In genomic region chr16:19179890-19180490, GRCh38 we compare ENCODE assay signal across 8 cellular contexts. TPM values are rescaled to one million over a fixed set of nuclear protein-coding genes. Genes with fewer than 3 reads are reported as not detected.
DNase-seq lines count a peak whose midpoint lies in the region; ATAC-seq and TF ChIP-seq lines count a peak whose summit lies in the region.

No MANE protein-coding gene starts in this region.

- TF ChIP-seq RAD21 in liver (IDR thresholded peaks at IDR 0.05), result peak; percentile 58 to 78

- CTCF ChIA-PET in RWPE1 (lab: Yijun Ruan, JAX), result interaction anchor here (0.6 to 1.5 kb wide), 5 partner anchors 9 to 92 kb away, joined by 3 to 11 read pairs (median 3); no protein-coding TSS in a partner anchor

- H3K27me3 Mint-ChIP-seq in CD14-positive monocyte (ENCODE audit: low read depth in 3 of 3), result peaks cover 0 to 5% (median 0%) of the 10 kb centered on the region in 3 donors
- H3K27me3 Mint-ChIP-seq in chondrocyte (ENCODE audit: low read depth), result peaks cover 10% of the 10 kb centered on the region

- H3K27me3 ChIP-seq in H7 (ENCODE audit: control insufficient read depth, insufficient read depth, low read length), result no peaks in the 10 kb centered on the region
- H3K27me3 ChIP-seq in liver (ENCODE audit: control insufficient read depth in 4 of 4, insufficient read depth in 4 of 4, low read length in 3 of 4), result no peaks in the 10 kb centered on the region

- DNase-seq in CD14-positive monocyte (ENCODE audit: low spot score), result peak; percentile 82
- peak; percentile 86 for DNase-seq in H7
- DNase-seq in RWPE1 (ENCODE audit: low spot score), result peak; percentile 66
- no peak for DNase-seq in chondrocyte (ENCODE audit: low spot score)
- peak; percentile 27 to 63 for DNase-seq in stimulated activated effector memory CD8-positive, alpha-beta T cell treated with anti-CD3 and anti-CD28 coated beads, Interleukin-12 subunit alpha, Interleukin-12 subunit beta, amount 100 ng/mL, for 72 hours (ENCODE audit: low spot score in 2 of 2)

- H3K36me3 Mint-ChIP-seq in CD14-positive monocyte (peaks cover 0 to 4% of the 10 kb centered on the region in 2 donors), chondrocyte (ENCODE audit: low read depth) (no peaks in the 10 kb centered on the region)
- H3K36me3 Mint-ChIP-seq in stimulated activated effector memory CD8-positive, alpha-beta T cell treated with anti-CD3 and anti-CD28 coated beads, Interleukin-12 subunit alpha, Interleukin-12 subunit beta, amount 100 ng/mL, for 72 hours, result no peaks in the 10 kb centered on the region

- H3K4me1 Mint-ChIP-seq in CD14-positive monocyte (peaks cover 54% of the 10 kb centered on the region), chondrocyte (ENCODE audit: low read depth) (no peaks in the 10 kb centered on the region)
- no peaks in the 10 kb centered on the region for H3K4me1 Mint-ChIP-seq in stimulated activated effector memory CD8-positive, alpha-beta T cell treated with anti-CD3 and anti-CD28 coated beads, Interleukin-12 subunit alpha, Interleukin-12 subunit beta, amount 100 ng/mL, for 72 hours

- H3K27ac ChIP-seq in RWPE1 (no peak overlapping the region), liver (ENCODE audit: low read depth in 1 of 2, low read length in 2 of 2) (no peak overlapping the region)

- WGBS in liver, result 67% methylated on average over 20 of the region's 20 CpGs

- H3K9me3 Mint-ChIP-seq in CD14-positive monocyte, result peaks cover 0 to 2% (median 0%) of the 10 kb centered on the region in 7 donors
- H3K9me3 Mint-ChIP-seq in chondrocyte (ENCODE audit: low read depth), result no peaks in the 10 kb centered on the region
- no peaks in the 10 kb centered on the region for H3K9me3 Mint-ChIP-seq in stimulated activated effector memory CD8-positive, alpha-beta T cell treated with anti-CD3 and anti-CD28 coated beads, Interleukin-12 subunit alpha, Interleukin-12 subunit beta, amount 100 ng/mL, for 72 hours

- intact Hi-C loops in CD14-positive monocyte (cut with micrococcal nuclease), result loop anchor here (5.0 kb wide), 2 partner anchors 42 to 93 kb away; no protein-coding TSS in a partner anchor

- no peak overlapping the region for H3K4me3 ChIP-seq in H7 (ENCODE audit: insufficient read depth, low read depth, low read length)
- H3K4me3 ChIP-seq in liver (ENCODE audit: low read depth in 1 of 3, low read length in 3 of 3), result no peak overlapping the region

- POLR2A ChIA-PET in RWPE1 (lab: Yijun Ruan, JAX; ENCODE audit: low non-redundant PET), result no interaction called here

- no peaks in the 10 kb centered on the region for H3K9me3 ChIP-seq in liver (ENCODE audit: control insufficient read depth in 4 of 4, low read length in 3 of 4)

- H3K27ac Mint-ChIP-seq in CD14-positive monocyte (peak overlapping the region; percentile 61 to 94 (median 89)), chondrocyte (ENCODE audit: unreplicated experiment) (no peak overlapping the region)
- H3K27ac Mint-ChIP-seq in stimulated activated effector memory CD8-positive, alpha-beta T cell treated with anti-CD3 and anti-CD28 coated beads, Interleukin-12 subunit alpha, Interleukin-12 subunit beta, amount 100 ng/mL, for 72 hours, result no peak overlapping the region

- H3K4me3 Mint-ChIP-seq in CD14-positive monocyte (no peak overlapping the region), chondrocyte (ENCODE audit: unreplicated experiment) (no peak overlapping the region)
- H3K4me3 Mint-ChIP-seq in stimulated activated effector memory CD8-positive, alpha-beta T cell treated with anti-CD3 and anti-CD28 coated beads, Interleukin-12 subunit alpha, Interleukin-12 subunit beta, amount 100 ng/mL, for 72 hours, result no peak overlapping the region

- ATAC-seq in stimulated activated effector memory CD8-positive, alpha-beta T cell treated with anti-CD3 and anti-CD28 coated beads, Interleukin-12 subunit alpha, Interleukin-12 subunit beta, amount 100 ng/mL, for 72 hours, result peak; percentile 64
- ATAC-seq in GM21528 (IDR thresholded peaks at IDR 0.05; ENCODE audit: low FRiP score, unreplicated experiment), result no peak
- ATAC-seq in GM19467 (IDR thresholded peaks at IDR 0.05; ENCODE audit: unreplicated experiment), result no peak

- peak; percentile 92 for TF ChIP-seq CTCF in CD14-positive monocyte (IDR thresholded peaks at IDR 0.05)
- TF ChIP-seq CTCF in RWPE1 (conservative IDR thresholded peaks at IDR 0.05; ENCODE audit: low read depth), result no peak; the same call in 1 of the 2 replicates
- peak; percentile 81 for TF ChIP-seq CTCF in chondrocyte (IDR thresholded peaks at IDR 0.05)
- peak; percentile 51 for TF ChIP-seq CTCF in liver (IDR thresholded peaks at IDR 0.05; ENCODE audit: low read depth, low read length, missing input control)

- H3K9ac ChIP-seq in liver (ENCODE audit: low read depth in 1 of 2, low read length in 2 of 2), result no peak overlapping the region

- H3K4me1 ChIP-seq in liver (ENCODE audit: control insufficient read depth in 4 of 4, insufficient read depth in 4 of 4, low read length in 3 of 4), result peaks cover 4 to 27% (median 6%) of the 10 kb centered on the region in 4 donors

- no peaks in the 10 kb centered on the region for H3K36me3 ChIP-seq in H7 (replicated peaks; ENCODE audit: control insufficient read depth, insufficient read depth, low read length)
- H3K36me3 ChIP-seq in liver (ENCODE audit: control insufficient read depth in 4 of 4, insufficient read depth in 3 of 4, low read depth in 1 of 4, low read length in 3 of 4), result no peaks in the 10 kb centered on the region

TF ChIP-seq in liver, 16 proteins besides CTCF, POLR2A, EP300 and RAD21:
- TF ChIP-seq REST (IDR thresholded peaks at IDR 0.05) (no peak), YY1 (IDR thresholded peaks at IDR 0.05) (no peak), FOXA2 (IDR thresholded peaks at IDR 0.05) (no peak), TAF1 (conservative IDR thresholded peaks at IDR 0.05) (no peak), HNF4G (IDR thresholded peaks at IDR 0.05) (no peak), JUND (IDR thresholded peaks at IDR 0.05) (no peak), ATF3 (IDR thresholded peaks at IDR 0.05) (no peak)
TF ChIP-seq in liver: peak in this region for 0.

RNA-seq across cellular contexts. Expression of gene SYT17, which starts 11.9 kb away (rescaled TPM):
- polyA plus RNA-seq in CD14-positive monocyte (1 to 10 TPM in 1 of 2 donors, under 1 TPM in 1; 0.81 to 1.1 TPM), liver (1 to 10 TPM; 6.1 to 7.7 TPM)
- 1.9 and 5.3 TPM in 2 replicates for total RNA-seq in H7 (2014; rRNA removed; shearing (Covaris generic))
- total RNA-seq in chondrocyte (0.46 to 0.97 TPM (median 0.60 TPM) in 3 replicates), liver (1 to 10 TPM; 2.5 to 4.9 TPM)

Comparison
In these comparisons a context has a peak if more than half of its experiments do, and no peak if none do; other contexts are left out.
1. H3K27ac Mint-ChIP-seq: peak in CD14-positive monocyte (7 of 7); none in chondrocyte (single experiment) and stimulated activated effector memory CD8-positive, alpha-beta T cell treated with anti-CD3 and anti-CD28 coated beads, Interleukin-12 subunit alpha, Interleukin-12 subunit beta, amount 100 ng/mL, for 72 hours (single experiment).